In genomic region chr6:135002229-135002844, GRCh38 we compare ENCODE assay signal across 8 cellular contexts. TPM values are rescaled to one million over a fixed set of nuclear protein-coding genes. Genes with fewer than 3 reads are reported as not detected.
DNase-seq lines count a peak whose midpoint lies in the region; ATAC-seq, FAIRE-seq and TF ChIP-seq lines count a peak whose summit lies in the region.

No MANE protein-coding gene starts in this region.

- H3K27me3 ChIP-seq in left ventricle myocardium inferior (ENCODE audit: low read depth): no peaks in the 10 kb centered on the region
- no peaks in the 10 kb centered on the region for H3K27me3 ChIP-seq in right cardiac atrium (ENCODE audit: control insufficient read depth, insufficient read depth)

- H3K9me3 ChIP-seq in left ventricle myocardium inferior (replicated peaks) (no peaks in the 10 kb centered on the region), right cardiac atrium (ENCODE audit: control insufficient read depth, low read length) (no peaks in the 10 kb centered on the region)

- peak; percentile 61 for TF ChIP-seq CTCF in left ventricle myocardium inferior (IDR thresholded peaks at IDR 0.05; ENCODE audit: borderline replicate concordance)

- H3K27ac ChIP-seq in left ventricle myocardium inferior (replicated peaks) (no peak overlapping the region), right cardiac atrium (ENCODE audit: low read length) (no peak overlapping the region)

- no peak overlapping the region for H3K27ac Mint-ChIP-seq in immature natural killer cell

- no peak overlapping the region for H3K4me3 Mint-ChIP-seq in immature natural killer cell

- no peak overlapping the region for H3K4me3 ChIP-seq in left ventricle myocardium inferior
- no peak overlapping the region for H3K4me3 ChIP-seq in right cardiac atrium (ENCODE audit: low read length)

- ATAC-seq in right cardiac atrium (no peak), HG03457 (IDR thresholded peaks at IDR 0.05; ENCODE audit: unreplicated experiment) (no peak)

- peaks cover 2 to 5% (median 4%) of the 10 kb centered on the region in 3 donors for H3K36me3 Mint-ChIP-seq in immature natural killer cell

- H3K27me3 Mint-ChIP-seq in immature natural killer cell (ENCODE audit: low read depth in 3 of 3): no peaks in the 10 kb centered on the region

- WGBS in right cardiac atrium: 90% methylated on average over 5 of the region's 5 CpGs

- DNase-seq in left ventricle myocardium inferior: no peak
- no peak for DNase-seq in right cardiac atrium
- DNase-seq in RPMI7951 (ENCODE audit: low read depth): peak; percentile 8
- no peak for DNase-seq in frontal cortex (ENCODE audit: low spot score in 2 of 2)
- DNase-seq in urothelium cell line (ENCODE audit: low spot score): peak; percentile 12
- no peak for DNase-seq in immature natural killer cell
- no peak for DNase-seq in hepatic stellate cell (ENCODE audit: low spot score)

- peaks cover 8% of the 10 kb centered on the region for H3K36me3 ChIP-seq in left ventricle myocardium inferior

- no peaks in the 10 kb centered on the region for H3K4me1 ChIP-seq in left ventricle myocardium inferior
- H3K4me1 ChIP-seq in right cardiac atrium (ENCODE audit: control insufficient read depth, insufficient read depth, low read length): no peaks in the 10 kb centered on the region

- no peaks in the 10 kb centered on the region for H3K9me3 Mint-ChIP-seq in immature natural killer cell

- intact Hi-C loops in left ventricle myocardium inferior (cut with micrococcal nuclease): no loop called here
- intact Hi-C loops in right cardiac atrium (cut with DNase I): no loop called here

- FAIRE-seq in frontal cortex (lab: Jason Lieb, UNC): peak; percentile 94
- no peak for FAIRE-seq in urothelium cell line (lab: Jason Lieb, UNC)

- no peaks in the 10 kb centered on the region for H3K4me1 Mint-ChIP-seq in immature natural killer cell

RNA-seq across cellular contexts. Expression of gene HBS1L, which starts 52.3 kb away (rescaled TPM):
- 87.1 TPM for total RNA-seq in left ventricle myocardium inferior
- total RNA-seq in right cardiac atrium: 10 to 100 TPM; 65.2 to 81.3 (median 74.5) TPM
- 28.7 TPM for polyA plus RNA-seq in right cardiac atrium
- total RNA-seq in RPMI7951 (2014; rRNA removed; shearing (Covaris generic)): 126 and 157 TPM in 2 replicates
- total RNA-seq in frontal cortex: 116 TPM
- polyA plus RNA-seq in immature natural killer cell: 10 to 100 TPM; 29.0 to 38.7 (median 32.4) TPM

RNA-seq across cellular contexts. Expression of gene ALDH8A1, which starts 52.4 kb away (rescaled TPM):
- total RNA-seq in left ventricle myocardium inferior (0.08 TPM), right cardiac atrium (1 to 10 TPM in 1 of 4 donors, under 1 TPM in 3; 0.24 to 1.3 (median 0.37) TPM), frontal cortex (3.3 TPM)
- polyA plus RNA-seq in right cardiac atrium (0.23 TPM), immature natural killer cell (under 1 TPM in 1 of 3 donors, not detected in 2; 0.10 TPM)
- 0.12 TPM in 1 of 2 replicates, not detected in the other for total RNA-seq in RPMI7951 (2014; rRNA removed; shearing (Covaris generic))

Comparison
In these comparisons a context has a peak if more than half of its experiments do, and no peak if none do; other contexts are left out.
1. DNase-seq: peak in RPMI7951 (single experiment) and urothelium cell line (single experiment); none in left ventricle myocardium inferior (single experiment), right cardiac atrium (0 of 3), frontal cortex (0 of 2), immature natural killer cell (0 of 3) and hepatic stellate cell (single experiment).